Comparison of ENCODE assay signal across 15 cellular contexts in genomic region chr5:171954721-171955120, GRCh38. TPM values are rescaled to one million over a fixed set of nuclear protein-coding genes. Genes with fewer than 3 reads are reported as not detected.
DNase-seq lines count a peak whose midpoint lies in the region; ATAC-seq, FAIRE-seq and TF ChIP-seq lines count a peak whose summit lies in the region.
"Had no signal": no experiment of that assay in that cellular context is flagged by ENCODE, and none has a peak within 500 bp of the region (broad histone marks: within the 10 kb centered on the region; RNA-seq: fewer than 3 reads in every experiment).

No MANE protein-coding gene starts in this region.

- peak overlapping the region; percentile 68 for H3K4me2 ChIP-seq in A549

- H3K4me1 ChIP-seq in A549 = peaks cover 63% of the 10 kb centered on the region

- no peak for TF ChIP-seq POLR2A in A549 (IDR thresholded peaks at IDR 0.05; ENCODE audit: low read length)

- POLR2A ChIA-PET in A549 (lab: Yijun Ruan, JAX) = no interaction called here

- H3K27me3 ChIP-seq in brain microvascular endothelial cell (replicated peaks) = no peaks in the 10 kb centered on the region
- H3K27me3 ChIP-seq: Peyer's patch had no signal

- H3K36me3 Mint-ChIP-seq in activated CD8-positive, alpha-beta memory T cell treated with anti-CD3 and anti-CD28 coated beads, Interleukin-2, amount 10 ng/mL, durations not matched to agents 7 days and 5 days = no peaks in the 10 kb centered on the region

- H3K9me3 Mint-ChIP-seq in activated CD8-positive, alpha-beta memory T cell treated with anti-CD3 and anti-CD28 coated beads, Interleukin-2, amount 10 ng/mL, durations not matched to agents 7 days and 5 days (ENCODE audit: low read depth) = no peaks in the 10 kb centered on the region
- H3K9me3 Mint-ChIP-seq: activated T-helper 1 cell treated with anti-CD3 and anti-CD28 coated beads, Interleukin-12 subunit alpha, Interleukin-12 subunit beta, Interleukin-2, Interleukin-4 antibody, amounts not matched to agents 30 ng/mL and 10 ng/mL and 1 ng/mL, durations not matched to agents 14 hours and 24 hours and 36 hours had no signal

- H3K4me1 Mint-ChIP-seq in activated CD8-positive, alpha-beta memory T cell treated with anti-CD3 and anti-CD28 coated beads, Interleukin-2, amount 10 ng/mL, durations not matched to agents 7 days and 5 days = peaks cover 20% of the 10 kb centered on the region

- no peaks in the 10 kb centered on the region for H3K27me3 Mint-ChIP-seq in activated CD8-positive, alpha-beta memory T cell treated with anti-CD3 and anti-CD28 coated beads, Interleukin-2, amount 10 ng/mL, durations not matched to agents 7 days and 5 days

- ATAC-seq in A549 = peak; percentile 54 to 64; a peak in 4 of 6 replicates
- ATAC-seq in HG02870 (IDR thresholded peaks at IDR 0.05; ENCODE audit: unreplicated experiment) = no peak
- ATAC-seq in HG03159 (IDR thresholded peaks at IDR 0.05; ENCODE audit: unreplicated experiment) = no peak
- no peak for ATAC-seq in activated CD8-positive, alpha-beta memory T cell treated with anti-CD3 and anti-CD28 coated beads, Interleukin-2, amount 10 ng/mL, durations not matched to agents 7 days and 5 days

- TF ChIP-seq RAD21 in A549 (conservative IDR thresholded peaks at IDR 0.05 in 1 of 2, IDR thresholded peaks at IDR 0.05 in 1 of 2) = no peak

- H3K4me3 ChIP-seq in A549 (no peak overlapping the region), brain microvascular endothelial cell (ENCODE audit: low read depth, low read length) (no peak overlapping the region)
- H3K4me3 ChIP-seq: Peyer's patch, thoracic aorta had no signal

- WGBS in A549 (ENCODE audit: missing lambda C conversion rate) = 0% methylated on average over 1 of the region's 1 CpG

- in situ Hi-C loops in brain microvascular endothelial cell (cut with HindIII; ENCODE audit: low pct_ligation_motif_present, low sequenced_read_pairs) = no loop called here

- no peak for TF ChIP-seq CTCF in A549 (IDR thresholded peaks at IDR 0.05)
- TF ChIP-seq CTCF in brain microvascular endothelial cell (IDR thresholded peaks at IDR 0.05; ENCODE audit: low read depth, low read length, missing control alignments) = no peak

- H3K9me3 ChIP-seq in A549 = no peaks in the 10 kb centered on the region
- H3K9me3 ChIP-seq: Peyer's patch, thoracic aorta had no signal

- H3K27ac ChIP-seq in A549 (peak overlapping the region; percentile 52 to 79), brain microvascular endothelial cell (peak overlapping the region; percentile 31)
- H3K27ac ChIP-seq: Peyer's patch had no signal

- H3K36me3 ChIP-seq in brain microvascular endothelial cell (replicated peaks) = no peaks in the 10 kb centered on the region
- H3K36me3 ChIP-seq: Peyer's patch, thoracic aorta had no signal

- H3K27ac Mint-ChIP-seq in activated CD8-positive, alpha-beta memory T cell treated with anti-CD3 and anti-CD28 coated beads, Interleukin-2, amount 10 ng/mL, durations not matched to agents 7 days and 5 days = no peak overlapping the region
- H3K27ac Mint-ChIP-seq: activated T-helper 1 cell treated with anti-CD3 and anti-CD28 coated beads, Interleukin-12 subunit alpha, Interleukin-12 subunit beta, Interleukin-2, Interleukin-4 antibody, amounts not matched to agents 30 ng/mL and 10 ng/mL and 1 ng/mL, durations not matched to agents 14 hours and 24 hours and 36 hours had no signal

- CTCF ChIA-PET in A549 (lab: Yijun Ruan, JAX) = interaction anchor here (2.6 kb wide), 1 partner anchor 42 kb away, joined by 9 read pairs; no protein-coding TSS in a partner anchor
- CTCF ChIA-PET in activated CD8-positive, alpha-beta memory T cell treated with anti-CD3 and anti-CD28 coated beads, Interleukin-2, amount 10 ng/mL, durations not matched to agents 7 days and 5 days (lab: Charles Lee) = no interaction called here

- DNase-seq in A549 (ENCODE audit: low read depth in 1 of 2, low spot score in 1 of 2) (no peak), HS-5 (ENCODE audit: low read depth) (peak; percentile 57), brain microvascular endothelial cell (peak; percentile 26), iris pigment epithelial cell (ENCODE audit: low read depth) (peak; percentile 54), NCI-H774 (lab: John Stamatoyannopoulos, UW) (no peak)
- no peak for DNase-seq in activated CD8-positive, alpha-beta memory T cell treated with anti-CD3 and anti-CD28 coated beads, Interleukin-2, amount 10 ng/mL, durations not matched to agents 7 days and 5 days
- DNase-seq: central memory CD4-positive, alpha-beta T cell; NCI-H1417; NCI-H446 treated with DMSO at 0.1 percent for 48 hours; Peyer's patch; stimulated activated CD4-positive, alpha-beta T cell treated with anti-CD3 and anti-CD28 coated beads, Interleukin-15, amount 100 ng/mL, for 24 hours had no signal

- H3K4me3 Mint-ChIP-seq in activated CD8-positive, alpha-beta memory T cell treated with anti-CD3 and anti-CD28 coated beads, Interleukin-2, amount 10 ng/mL, durations not matched to agents 7 days and 5 days = no peak overlapping the region
- H3K4me3 Mint-ChIP-seq: activated T-helper 1 cell treated with anti-CD3 and anti-CD28 coated beads, Interleukin-12 subunit alpha, Interleukin-12 subunit beta, Interleukin-2, Interleukin-4 antibody, amounts not matched to agents 30 ng/mL and 10 ng/mL and 1 ng/mL, durations not matched to agents 14 hours and 24 hours and 36 hours had no signal

- no peak for FAIRE-seq in A549 (lab: Jason Lieb, UNC)

- TF ChIP-seq EP300 in A549 (IDR thresholded peaks at IDR 0.05) = no peak

TF ChIP-seq in A549, 52 proteins besides CTCF, POLR2A, EP300 and RAD21:
- TF ChIP-seq HES2 (IDR thresholded peaks at IDR 0.05) (no peak), FOSL2 (IDR thresholded peaks at IDR 0.05) (no peak), FOSL2 (CRISPR knock-in tag; IDR thresholded peaks at IDR 0.05) (peak; percentile 30)

RNA-seq across cellular contexts. Expression of gene FBXW11, which starts 51.7 kb away (rescaled TPM):
- polyA plus RNA-seq in A549 (2011; rRNA removed) (80.2 and 87.4 TPM in 2 replicates), A549 (2017; fragmentation: RNase III; extraction: RNeasy Plus Mini Kit Qiagen cat#74134 plus additional on column Dnase treatment) (37.8 to 40.3 TPM (median 39.3 TPM) in 3 replicates)
- 26.5 and 31.2 TPM in 2 replicates for polyA plus RNA-seq in A549 (2012; cell fraction: cytosol; rRNA removed)
- 15.4 and 16.6 TPM in 2 replicates for polyA plus RNA-seq in A549 (2012; cell fraction: nucleus; rRNA removed)
- polyA minus RNA-seq in A549 (2011; rRNA and poly(A)+ RNA removed) = 104 and 118 TPM in 2 replicates
- 10 to 100 TPM; 31.2 to 50.4 TPM for total RNA-seq in activated CD8-positive, alpha-beta memory T cell treated with anti-CD3 and anti-CD28 coated beads, Interleukin-2, amount 10 ng/mL, durations not matched to agents 7 days and 5 days

Comparison
In these comparisons a context has a peak if more than half of its experiments do, and no peak if none do; other contexts are left out.
1. ATAC-seq: peak in A549 (2 of 2); none in HG02870 (single experiment), HG03159 (single experiment) and activated CD8-positive, alpha-beta memory T cell treated with anti-CD3 and anti-CD28 coated beads, Interleukin-2, amount 10 ng/mL, durations not matched to agents 7 days and 5 days (single experiment).
2. DNase-seq: peak in HS-5 (single experiment), brain microvascular endothelial cell (single experiment) and iris pigment epithelial cell (single experiment); none in A549 (0 of 2), activated CD8-positive, alpha-beta memory T cell treated with anti-CD3 and anti-CD28 coated beads, Interleukin-2, amount 10 ng/mL, durations not matched to agents 7 days and 5 days (single experiment) and NCI-H774 (single experiment).